In genomic region chr22:41288245-41288946, GRCh38 we compare ENCODE assay signal across 8 cellular contexts. TPM values are rescaled to one million over a fixed set of nuclear protein-coding genes. Genes with fewer than 3 reads are reported as not detected.
DNase-seq lines count a peak whose midpoint lies in the region; ATAC-seq and TF ChIP-seq lines count a peak whose summit lies in the region.

No MANE protein-coding gene starts in this region.

- H3K9ac ChIP-seq in neuronal stem cell (ENCODE audit: low read depth, low read length, poor library complexity), result no peak overlapping the region

- no peak overlapping the region for H2BK5ac ChIP-seq in neuronal stem cell (ENCODE audit: low read length)

- no peak overlapping the region for H2BK120ac ChIP-seq in neuronal stem cell (ENCODE audit: low read depth, low read length)

- H3K14ac ChIP-seq in neuronal stem cell (ENCODE audit: low read length), result no peak overlapping the region

- H3K9me3 ChIP-seq in neuronal stem cell (replicated peaks in 1 of 2; ENCODE audit: control insufficient read depth in 2 of 2, insufficient read depth in 1 of 2, low read depth in 1 of 2, low read length in 2 of 2), result no peaks in the 10 kb centered on the region

- H3K18ac ChIP-seq in neuronal stem cell (ENCODE audit: low read length), result no peak overlapping the region

- no peaks in the 10 kb centered on the region for H3K27me3 ChIP-seq in neuronal stem cell (ENCODE audit: control insufficient read depth in 3 of 3, insufficient read depth in 3 of 3, low read depth in 1 of 3, low read length in 3 of 3)

- H4K8ac ChIP-seq in neuronal stem cell (ENCODE audit: low read depth, low read length), result no peak overlapping the region

- H2BK12ac ChIP-seq in neuronal stem cell (ENCODE audit: low read length), result no peak overlapping the region

- H3K36me3 ChIP-seq in neuronal stem cell (replicated peaks in 1 of 2; ENCODE audit: control insufficient read depth in 2 of 2, insufficient read depth in 2 of 2, low read length in 2 of 2), result peaks cover 6 to 13% of the 10 kb centered on the region in 2 donors

- H2AFZ ChIP-seq in neuronal stem cell (ENCODE audit: low read length), result peak overlapping the region; percentile 76

- H3K4me1 ChIP-seq in neuronal stem cell (ENCODE audit: control insufficient read depth in 2 of 2, insufficient read depth in 1 of 2, low read depth in 1 of 2, low read length in 2 of 2), result peaks cover 7 to 8% of the 10 kb centered on the region in 2 donors

- peak overlapping the region; percentile 4 for H2AK5ac ChIP-seq in neuronal stem cell (ENCODE audit: low read depth, low read length)

- no peak overlapping the region for H3K4me2 ChIP-seq in neuronal stem cell (ENCODE audit: insufficient read depth, low read length, poor library complexity, severe bottlenecking)

- H4K91ac ChIP-seq in neuronal stem cell (ENCODE audit: low read depth, low read length, poor library complexity), result no peak overlapping the region

- H3K23ac ChIP-seq in neuronal stem cell (ENCODE audit: low read depth, low read length, poor library complexity), result no peak overlapping the region

- H2BK15ac ChIP-seq in neuronal stem cell (ENCODE audit: low read length), result peak overlapping the region; percentile 29

- H3K27ac ChIP-seq in neuronal stem cell (replicated peaks; ENCODE audit: low read length), result no peak overlapping the region

- peak; percentile 42 for DNase-seq in DMS 273 (lab: John Stamatoyannopoulos, UW; ENCODE audit: unreplicated experiment)
- DNase-seq in DMS 273 treated with DMSO at 0.1 percent for 48 hours (lab: John Stamatoyannopoulos, UW), result no peak
- peak; percentile 92 for DNase-seq in RKO (ENCODE audit: low spot score)
- DNase-seq in epithelial cell of esophagus (ENCODE audit: low read depth), result peak; percentile 93
- DNase-seq in neuronal stem cell (ENCODE audit: low spot score), result no peak
- no peak for DNase-seq in stimulated activated CD4-positive, alpha-beta T cell treated with anti-CD3 and anti-CD28 coated beads, Interleukin-4, amount 100 ng/mL, for 24 hours
- DNase-seq in stimulated activated CD4-positive, alpha-beta T cell treated with anti-CD3 and anti-CD28 coated beads, Interleukin-1b, Interleukin-23, amount 100 ng/mL, for 48 hours, result no peak

- H3K79me1 ChIP-seq in neuronal stem cell (ENCODE audit: low read depth, low read length), result peaks cover 1% of the 10 kb centered on the region

- WGBS in neuronal stem cell (ENCODE audit: extremely low coverage in 2 of 2, insufficient read length in 2 of 2, insufficient replicate concordance in 1 of 2), 2 donors, result no CpG with 5 or more reads among the region's 9 CpGs

- ATAC-seq in HG02610 (IDR thresholded peaks at IDR 0.05; ENCODE audit: unreplicated experiment), result no peak

- peak overlapping the region; percentile 25 for H3K4me3 ChIP-seq in epithelial cell of esophagus (ENCODE audit: low read length)
- H3K4me3 ChIP-seq in neuronal stem cell (ENCODE audit: low read length in 2 of 2), result no peak overlapping the region

- H3K4ac ChIP-seq in neuronal stem cell (ENCODE audit: low read length), result no peak overlapping the region

- no peak for TF ChIP-seq CTCF in epithelial cell of esophagus (IDR thresholded peaks at IDR 0.05; ENCODE audit: insufficient read depth, low read depth, low read length, missing control alignments)

RNA-seq across cellular contexts. Expression of gene RANGAP1, which starts 2.4 kb away (rescaled TPM):
- polyA plus RNA-seq in neuronal stem cell (2013, experiment 1 of 2), result 63.0 TPM
- 61.9 TPM for polyA plus RNA-seq in neuronal stem cell (2013, experiment 2 of 2)

RNA-seq across cellular contexts. Expression of gene ZC3H7B, which starts 12.9 kb away (rescaled TPM):
- 38.6 TPM for polyA plus RNA-seq in neuronal stem cell (2013, experiment 1 of 2)
- 38.4 TPM for polyA plus RNA-seq in neuronal stem cell (2013, experiment 2 of 2)

RNA-seq across cellular contexts. Expression of gene CHADL, which starts 47.7 kb away (rescaled TPM):
- polyA plus RNA-seq in neuronal stem cell (2013, experiment 1 of 2), result 0.13 TPM
- 0.18 TPM for polyA plus RNA-seq in neuronal stem cell (2013, experiment 2 of 2)

Comparison
In these comparisons a context has a peak if more than half of its experiments do, and no peak if none do; other contexts are left out.
1. DNase-seq: peak in DMS 273 (single experiment), RKO (single experiment) and epithelial cell of esophagus (single experiment); none in DMS 273 treated with DMSO at 0.1 percent for 48 hours (single experiment), neuronal stem cell (single experiment), stimulated activated CD4-positive, alpha-beta T cell treated with anti-CD3 and anti-CD28 coated beads, Interleukin-4, amount 100 ng/mL, for 24 hours (single experiment) and stimulated activated CD4-positive, alpha-beta T cell treated with anti-CD3 and anti-CD28 coated beads, Interleukin-1b, Interleukin-23, amount 100 ng/mL, for 48 hours (single experiment).